Comparison of ENCODE assay signal across 8 cellular contexts in the genomic region with DNA sequence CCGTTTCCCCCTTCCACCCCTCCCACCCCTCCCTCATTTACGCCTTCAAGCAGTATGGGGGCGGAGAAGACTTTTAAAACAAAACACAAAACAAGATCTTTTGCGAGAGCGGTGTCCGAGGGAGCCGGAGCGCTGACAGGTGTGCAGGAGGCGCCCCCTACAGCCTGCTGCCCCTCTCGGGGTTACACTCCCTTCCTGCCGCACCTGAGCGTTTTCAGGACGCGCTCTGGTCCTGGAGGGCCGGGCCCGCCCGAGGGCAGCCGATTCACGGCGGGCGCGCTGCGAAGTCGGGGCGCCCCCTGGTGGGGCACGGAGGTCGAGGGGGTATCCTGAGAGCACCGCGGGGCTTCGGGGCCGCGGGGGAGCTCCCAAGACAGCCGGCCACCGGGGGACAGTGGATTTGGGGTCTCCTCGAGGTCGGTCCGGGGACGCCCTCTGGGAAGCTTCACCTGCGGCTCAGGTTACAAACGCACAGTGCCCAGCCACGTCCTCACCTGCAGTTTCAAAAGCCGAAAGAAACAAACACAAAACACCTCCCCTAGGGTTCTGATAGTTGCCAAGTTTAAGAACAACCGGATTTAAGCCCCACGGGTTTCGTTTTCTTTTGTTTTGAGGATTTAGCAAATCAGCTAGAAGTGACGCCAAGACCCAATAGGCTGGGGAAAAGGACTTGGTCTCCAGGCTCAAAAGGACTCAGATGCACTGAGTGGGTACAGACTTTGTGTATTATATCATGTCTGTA. TPM values are rescaled to one million over a fixed set of nuclear protein-coding genes. Genes with fewer than 3 reads are reported as not detected.
DNase-seq lines count a peak whose midpoint lies in the region; FAIRE-seq and TF ChIP-seq lines count a peak whose summit lies in the region.

No MANE protein-coding gene starts in this region.

- in situ Hi-C loops in astrocyte of the spinal cord (cut with HindIII; ENCODE audit: low sequenced_read_pairs), result no loop called here

- POLR2A ChIA-PET in GM10248 (lab: Yijun Ruan, JAX), result interaction anchor here (0.6 kb wide), 1 partner anchor 227 kb away, joined by 3 read pairs; the partner anchor contains the start of gene ALPK1

- peaks cover 83% of the 10 kb centered on the region for H3K27me3 Mint-ChIP-seq in T-helper 2 cell treated with Interferon-gamma antibody and Interleukin-4, amounts not matched to agents 5 μg/mL and 100 μg/mL, for 36 hours (ENCODE audit: low read depth)

- no peak for FAIRE-seq in RCC 7860 (lab: Jason Lieb, UNC)

- peaks cover 30% of the 10 kb centered on the region for H3K4me1 Mint-ChIP-seq in T-helper 2 cell treated with Interferon-gamma antibody and Interleukin-4, amounts not matched to agents 5 μg/mL and 100 μg/mL, for 36 hours (ENCODE audit: low read depth)

- no peak overlapping the region for H3K27ac Mint-ChIP-seq in T-helper 2 cell treated with Interferon-gamma antibody and Interleukin-4, amounts not matched to agents 5 μg/mL and 100 μg/mL, for 36 hours

- H3K4me3 ChIP-seq in LNCaP clone FGC (ENCODE audit: low read depth, low read length) (peak overlapping the region; percentile 45), astrocyte of the spinal cord (ENCODE audit: low read depth, low read length) (peak overlapping the region; percentile 17)

- DNase-seq in GM10248 (ENCODE audit: extremely low spot score) (peak; percentile 87), H4 (ENCODE audit: low spot score) (peak; percentile 21), LNCaP clone FGC (ENCODE audit: low read depth) (peak; percentile 32), astrocyte of the spinal cord (ENCODE audit: low read depth, low spot score) (no peak), kidney tubule cell (ENCODE audit: low spot score) (peak; percentile 75), RCC 7860 (ENCODE audit: low spot score) (no peak)
- peak; percentile 66 for DNase-seq in T-helper 2 cell treated with Interferon-gamma antibody and Interleukin-4, amounts not matched to agents 5 μg/mL and 100 μg/mL, for 36 hours (ENCODE audit: low spot score)
- peak; percentile 65 to 75 for DNase-seq in stimulated activated CD4-positive, alpha-beta T cell treated with anti-CD3 and anti-CD28 coated beads, Interleukin-4, amount 100 ng/mL, for 4 hours

- no peaks in the 10 kb centered on the region for H3K36me3 Mint-ChIP-seq in T-helper 2 cell treated with Interferon-gamma antibody and Interleukin-4, amounts not matched to agents 5 μg/mL and 100 μg/mL, for 36 hours (ENCODE audit: low read depth)

- TF ChIP-seq CTCF in GM10248 (IDR thresholded peaks at IDR 0.05; ENCODE audit: control extremely low read depth, extremely low read depth, low read depth, missing control alignments) (peak; percentile 84), LNCaP clone FGC (IDR thresholded peaks at IDR 0.05; ENCODE audit: control insufficient read depth, extremely low read depth, insufficient read depth) (peak; percentile 89), astrocyte of the spinal cord (IDR thresholded peaks at IDR 0.05; ENCODE audit: low read depth, low read length) (peak; percentile 62)

- H3K9me3 Mint-ChIP-seq in T-helper 2 cell treated with Interferon-gamma antibody and Interleukin-4, amounts not matched to agents 5 μg/mL and 100 μg/mL, for 36 hours, result no peaks in the 10 kb centered on the region

- H3K4me3 Mint-ChIP-seq in T-helper 2 cell treated with Interferon-gamma antibody and Interleukin-4, amounts not matched to agents 5 μg/mL and 100 μg/mL, for 36 hours, result peak overlapping the region; percentile 77

- CTCF ChIA-PET in GM10248 (lab: Yijun Ruan, JAX), result interaction anchor here (0.6 to 8.8 kb wide), 67 partner anchors 9 to 630 kb away, joined by 3 to 156 read pairs (median 5); partner anchors contain the start of genes AP1AR and NEUROG2

RNA-seq across cellular contexts. Expression of gene NEUROG2, which starts 8.0 kb away (rescaled TPM):
- total RNA-seq in H4 (2014; rRNA removed; shearing (Covaris generic)), result not detected in 2 replicates

Comparison
In these comparisons a context has a peak if more than half of its experiments do, and no peak if none do; other contexts are left out.
1. DNase-seq: peak in GM10248 (single experiment), H4 (single experiment), LNCaP clone FGC (single experiment), T-helper 2 cell treated with Interferon-gamma antibody and Interleukin-4, amounts not matched to agents 5 μg/mL and 100 μg/mL, for 36 hours (single experiment), kidney tubule cell (single experiment) and stimulated activated CD4-positive, alpha-beta T cell treated with anti-CD3 and anti-CD28 coated beads, Interleukin-4, amount 100 ng/mL, for 4 hours (2 of 2); none in astrocyte of the spinal cord (single experiment) and RCC 7860 (single experiment).
2. Peak in every context shown above with its lines, with median percentiles within 50 percentile points of each other: CTCF ChIP-seq.